In genomic region chr7:73683916-73684693, GRCh38 we compare ENCODE assay signal across 8 cellular contexts. TPM values are rescaled to one million over a fixed set of nuclear protein-coding genes. Genes with fewer than 3 reads are reported as not detected.
DNase-seq lines count a peak whose midpoint lies in the region; ATAC-seq and TF ChIP-seq lines count a peak whose summit lies in the region.

No MANE protein-coding gene starts in this region.

- H3K36me3 Mint-ChIP-seq in endodermal cell (ENCODE audit: low read depth) (peaks cover 28% of the 10 kb centered on the region), neural crest cell (ENCODE audit: low read depth) (peaks cover 9% of the 10 kb centered on the region)

- no peak for DNase-seq in NT2/D1 (ENCODE audit: low read depth, low spot score)
- peak; percentile 50 for DNase-seq in endodermal cell
- no peak for DNase-seq in neural crest cell (ENCODE audit: low read depth, low spot score)
- no peak for DNase-seq in NCI-H1694 (lab: John Stamatoyannopoulos, UW)
- DNase-seq in SIG-M5 (lab: John Stamatoyannopoulos, UW), result no peak

- 33 to 37% methylated on average over 18 to 45 of the region's 46 CpGs for WGBS in endodermal cell (ENCODE audit: insufficient coverage in 1 of 2, insufficient read length in 1 of 2), 2 experiments

- no peaks in the 10 kb centered on the region for H3K4me1 ChIP-seq in NT2/D1 (ENCODE audit: insufficient read depth, insufficient read length)
- H3K4me1 ChIP-seq in endodermal cell (ENCODE audit: control insufficient read depth, insufficient read depth, low read length), result peaks cover 4% of the 10 kb centered on the region

- H3K4me3 ChIP-seq in NT2/D1 (ENCODE audit: insufficient read length, low read depth), result peak overlapping the region; percentile 89
- peak overlapping the region; percentile 97 for H3K4me3 ChIP-seq in endodermal cell (ENCODE audit: low read length)

- H3K9me3 Mint-ChIP-seq in endodermal cell (no peaks in the 10 kb centered on the region), neural crest cell (no peaks in the 10 kb centered on the region)

- H3K27ac Mint-ChIP-seq in endodermal cell (peak overlapping the region; percentile 96), neural crest cell (ENCODE audit: unreplicated experiment) (peak overlapping the region; percentile 98)

- TF ChIP-seq CTCF in endodermal cell (conservative IDR thresholded peaks at IDR 0.05) (no peak), neural crest cell (conservative IDR thresholded peaks at IDR 0.05) (no peak)

- no peaks in the 10 kb centered on the region for H3K27me3 Mint-ChIP-seq in endodermal cell (ENCODE audit: insufficient read depth)
- H3K27me3 Mint-ChIP-seq in neural crest cell (ENCODE audit: low read depth), result no peaks in the 10 kb centered on the region

- H3K9ac ChIP-seq in NT2/D1 (ENCODE audit: insufficient read length, low read depth) (peak overlapping the region; percentile 86), endodermal cell (ENCODE audit: extremely low read depth, low read length, poor library complexity, severe bottlenecking) (peak overlapping the region; percentile 92)

- no peaks in the 10 kb centered on the region for H3K27me3 ChIP-seq in NT2/D1 (ENCODE audit: insufficient read depth, insufficient read length)
- no peaks in the 10 kb centered on the region for H3K27me3 ChIP-seq in endodermal cell (ENCODE audit: control insufficient read depth, insufficient read depth, low read length, poor library complexity, severe bottlenecking)

- H3K4me3 Mint-ChIP-seq in endodermal cell (peak overlapping the region; percentile 94), neural crest cell (peak overlapping the region; percentile 99)

- H3K36me3 ChIP-seq in NT2/D1 (ENCODE audit: insufficient read depth, insufficient read length, low read length) (peaks cover 54% of the 10 kb centered on the region), endodermal cell (ENCODE audit: control insufficient read depth, insufficient read depth, low read length) (peaks cover 32% of the 10 kb centered on the region)

- no peaks in the 10 kb centered on the region for H3K9me3 ChIP-seq in NT2/D1 (ENCODE audit: insufficient read depth, low read length)
- H3K9me3 ChIP-seq in endodermal cell (ENCODE audit: control insufficient read depth, low read length), result no peaks in the 10 kb centered on the region

- no peak overlapping the region for H3K27ac ChIP-seq in endodermal cell (ENCODE audit: low read depth, low read length)

- H3K4me1 Mint-ChIP-seq in endodermal cell, result peaks cover 21% of the 10 kb centered on the region
- H3K4me1 Mint-ChIP-seq in neural crest cell, result peaks cover 23% of the 10 kb centered on the region

- peak; percentile 9 for ATAC-seq in GM19035 (IDR thresholded peaks at IDR 0.05; ENCODE audit: unreplicated experiment)
- no peak for ATAC-seq in HG03139 (IDR thresholded peaks at IDR 0.05; ENCODE audit: unreplicated experiment)
- ATAC-seq in GM21423 (IDR thresholded peaks at IDR 0.05; ENCODE audit: unreplicated experiment), result no peak

RNA-seq across cellular contexts. Expression of gene BUD23, which starts 0.7 kb away (rescaled TPM):
- 10 to 100 TPM; 62.2 to 67.2 TPM for total RNA-seq in endodermal cell
- polyA plus RNA-seq in endodermal cell (2013, experiment 1 of 2), result 55.9 TPM
- polyA plus RNA-seq in endodermal cell (2013, experiment 2 of 2), result 66.2 TPM
- 66.9 and 70.8 TPM in 2 replicates for total RNA-seq in neural crest cell

RNA-seq across cellular contexts. Expression of gene DNAJC30, which starts 0.9 kb away (rescaled TPM):
- total RNA-seq in endodermal cell (10 to 100 TPM in 1 of 2 donors, 1 to 10 TPM in 1; 8.9 to 11.1 TPM), neural crest cell (11.1 and 11.4 TPM in 2 replicates)
- 4.6 TPM for polyA plus RNA-seq in endodermal cell (2013, experiment 1 of 2)
- 4.4 TPM for polyA plus RNA-seq in endodermal cell (2013, experiment 2 of 2)

RNA-seq across cellular contexts. Expression of gene VPS37D, which starts 16.5 kb away (rescaled TPM):
- 1 to 10 TPM; 6.1 to 9.1 TPM for total RNA-seq in endodermal cell
- polyA plus RNA-seq in endodermal cell (2013, experiment 1 of 2), result 12.5 TPM
- 10.6 TPM for polyA plus RNA-seq in endodermal cell (2013, experiment 2 of 2)
- total RNA-seq in neural crest cell, result 10.0 and 10.1 TPM in 2 replicates

RNA-seq across cellular contexts. Expression of gene STX1A, which starts 35.4 kb away (rescaled TPM):
- total RNA-seq in endodermal cell (10 to 100 TPM; 23.0 to 34.4 TPM), neural crest cell (16.4 and 17.7 TPM in 2 replicates)
- polyA plus RNA-seq in endodermal cell (2013, experiment 1 of 2), result 25.5 TPM
- 16.4 TPM for polyA plus RNA-seq in endodermal cell (2013, experiment 2 of 2)

RNA-seq across cellular contexts. Expression of gene ABHD11, which starts 54.5 kb away (rescaled TPM):
- total RNA-seq in endodermal cell (100 to 1,000 TPM in 1 of 2 donors, 10 to 100 TPM in 1; 76.9 to 109 TPM), neural crest cell (23.3 and 26.4 TPM in 2 replicates)
- 10.1 TPM for polyA plus RNA-seq in endodermal cell (2013, experiment 1 of 2)
- 10.6 TPM for polyA plus RNA-seq in endodermal cell (2013, experiment 2 of 2)
